Comparison of ENCODE assay signal across 2 cellular contexts in genomic region chr12:124002021-124002640, GRCh38.
TF ChIP-seq lines count a peak whose summit lies in the region.

No MANE protein-coding gene starts in this region.

TF ChIP-seq in IMR-90, 13 proteins besides CTCF, POLR2A, EP300 and RAD21 (continued from another document):
- TF ChIP-seq CHD1 (IDR thresholded peaks at IDR 0.05; ENCODE audit: low read depth, low read length) (no peak), BHLHE40 (IDR thresholded peaks at IDR 0.05; ENCODE audit: low read depth, low read length) (no peak), MXI1 (IDR thresholded peaks at IDR 0.05; ENCODE audit: borderline replicate concordance, low read depth, low read length) (no peak), RCOR1 (IDR thresholded peaks at IDR 0.05; ENCODE audit: insufficient replicate concordance, low read length) (no peak), USF2 (IDR thresholded peaks at IDR 0.05; ENCODE audit: low read depth, low read length) (no peak), FOS (IDR thresholded peaks at IDR 0.05; ENCODE audit: low read depth, low read length) (no peak), ELK1 (IDR thresholded peaks at IDR 0.05; ENCODE audit: borderline replicate concordance, low read depth, low read length) (no peak), NFE2L2 (IDR thresholded peaks at IDR 0.05; ENCODE audit: low read depth, low read length) (no peak), CEBPB (IDR thresholded peaks at IDR 0.05; ENCODE audit: low read depth, low read length) (no peak)

TF ChIP-seq in HEK293T, 16 proteins besides CTCF, POLR2A, EP300 and RAD21 (continued from another document):
- TF ChIP-seq TARDBP (IDR thresholded peaks at IDR 0.05) (no peak), L3MBTL2 (conservative IDR thresholded peaks at IDR 0.05) (no peak), ELF4 (IDR thresholded peaks at IDR 0.05) (no peak), SUZ12 (IDR thresholded peaks at IDR 0.05) (no peak), HDGF (IDR thresholded peaks at IDR 0.05; ENCODE audit: borderline replicate concordance) (no peak), PKNOX1 (IDR thresholded peaks at IDR 0.05) (no peak), ARNT (IDR thresholded peaks at IDR 0.05) (no peak)
